7 cellular contexts compared by ENCODE assay signal in genomic region chr20:44521484-44522481, GRCh38. TPM values are rescaled to one million over a fixed set of nuclear protein-coding genes. Genes with fewer than 3 reads are reported as not detected.
DNase-seq lines count a peak whose midpoint lies in the region; ATAC-seq lines count a peak whose summit lies in the region.

Gene SERINC3, minus strand, starts transcription at chr20:44522070. Its CDS starts 119 bp downstream, at chr20:44521951.

- ATAC-seq in GM18508 (IDR thresholded peaks at IDR 0.05; ENCODE audit: insufficient read depth, unreplicated experiment) (peak; percentile 79), HG03025 (IDR thresholded peaks at IDR 0.05; ENCODE audit: low FRiP score, unreplicated experiment) (peak; percentile 95)

- DNase-seq in NCI-H2081 (lab: John Stamatoyannopoulos, UW) (peak; percentile 87 to 94), T1000 (lab: John Stamatoyannopoulos, UW) (peak; percentile 96), astrocyte of the hippocampus (ENCODE audit: low read depth, low spot score) (peak; percentile 98), hepatic stellate cell (ENCODE audit: low spot score) (peak; percentile 94), renal cortical epithelial cell (ENCODE audit: low read depth) (peak; percentile 88)

RNA-seq across cellular contexts. Expression of gene SERINC3, which starts in this region (rescaled TPM):
- total RNA-seq in renal cortical epithelial cell, result 87.8 and 93.4 TPM in 2 replicates

Comparison
In these comparisons a context has a peak if more than half of its experiments do, and no peak if none do; other contexts are left out.
1. Peak in every context shown above with its lines: DNase-seq and ATAC-seq.